In genomic region chr4:149347139-149347538, GRCh38 we compare ENCODE assay signal across 20 cellular contexts.
"Had no signal": no experiment of that assay in that cellular context is flagged by ENCODE, and none has a peak within 500 bp of the region (broad histone marks: within the 10 kb centered on the region; RNA-seq: fewer than 3 reads in every experiment).

No MANE protein-coding gene starts in this region.

- H3K4me1 Mint-ChIP-seq: activated naive CD4-positive, alpha-beta T cell treated with anti-CD3 and anti-CD28 coated beads, Interleukin-2, amount 10 ng/mL, durations not matched to agents 7 days and 5 days; activated T-helper 17 cell treated with anti-CD3 and anti-CD28 coated beads, Interleukin-2, amount 50 U/mL, for 72 hours; central memory CD8-positive, alpha-beta T cell; neural crest cell had no signal

- H3K4me2 ChIP-seq: smooth muscle cell had no signal

- H3K36me3 Mint-ChIP-seq: activated naive CD4-positive, alpha-beta T cell treated with anti-CD3 and anti-CD28 coated beads, Interleukin-2, amount 10 ng/mL, durations not matched to agents 7 days and 5 days had no signal

- H3K27ac Mint-ChIP-seq: activated naive CD4-positive, alpha-beta T cell treated with anti-CD3 and anti-CD28 coated beads, Interleukin-2, amount 10 ng/mL, durations not matched to agents 7 days and 5 days; activated T-helper 17 cell treated with anti-CD3 and anti-CD28 coated beads, Interleukin-2, amount 50 U/mL, for 72 hours had no signal

- H3K27me3 ChIP-seq: transverse colon, vagina had no signal

- H3K27ac ChIP-seq: prostate gland, transverse colon, vagina had no signal

- H3K27me3 Mint-ChIP-seq: activated naive CD4-positive, alpha-beta T cell treated with anti-CD3 and anti-CD28 coated beads, Interleukin-2, amount 10 ng/mL, durations not matched to agents 7 days and 5 days; activated T-helper 17 cell treated with anti-CD3 and anti-CD28 coated beads, Interleukin-2, amount 50 U/mL, for 72 hours; central memory CD8-positive, alpha-beta T cell had no signal

- DNase-seq: activated CD4-positive, alpha-beta T cell treated with anti-CD3 and anti-CD28 coated beads, Interleukin-2, amount 50 U/mL, for 4 hours; activated CD4-positive, CD25-positive, alpha-beta regulatory T cell treated with anti-CD3 and anti-CD28 coated beads, Interleukin-2, amount 50 U/mL, for 72 hours; activated naive CD4-positive, alpha-beta T cell treated with anti-CD3 and anti-CD28 coated beads, Interleukin-2, amount 10 ng/mL, durations not matched to agents 7 days and 5 days; cortex of kidney; effector CD4-positive, alpha-beta T cell; midbrain; right cardiac atrium; stimulated activated CD4-positive, alpha-beta T cell treated with anti-CD3 and anti-CD28 coated beads, Interleukin-4, amount 100 ng/mL, for 4 hours; stimulated activated naive CD8-positive, alpha-beta T cell treated with anti-CD3 and anti-CD28 coated beads, Interleukin-15, Interleukin-2, amounts not matched to agents 100 U/mL and 50 U/mL, for 24 hours; T-helper 9 cell; transverse colon had no signal

- H3K36me3 ChIP-seq: prostate gland, transverse colon, vagina had no signal

- FAIRE-seq: endothelial cell of umbilical vein, islet of Langerhans had no signal

- H3K9me3 Mint-ChIP-seq: activated naive CD4-positive, alpha-beta T cell treated with anti-CD3 and anti-CD28 coated beads, Interleukin-2, amount 10 ng/mL, durations not matched to agents 7 days and 5 days; activated T-helper 17 cell treated with anti-CD3 and anti-CD28 coated beads, Interleukin-2, amount 50 U/mL, for 72 hours; neural crest cell had no signal

- H3K4me3 Mint-ChIP-seq: activated naive CD4-positive, alpha-beta T cell treated with anti-CD3 and anti-CD28 coated beads, Interleukin-2, amount 10 ng/mL, durations not matched to agents 7 days and 5 days; activated T-helper 17 cell treated with anti-CD3 and anti-CD28 coated beads, Interleukin-2, amount 50 U/mL, for 72 hours; central memory CD8-positive, alpha-beta T cell; neural crest cell had no signal

- ATAC-seq: activated T-helper 17 cell treated with anti-CD3 and anti-CD28 coated beads, Interleukin-2, amount 50 U/mL, for 72 hours; right cardiac atrium; stimulated activated naive CD8-positive, alpha-beta T cell treated with anti-CD3 and anti-CD28 coated beads, Interleukin-15, Interleukin-2, amounts not matched to agents 100 U/mL and 50 U/mL, for 24 hours had no signal

- H3K9me3 ChIP-seq: prostate gland, transverse colon, vagina had no signal

- H3K4me3 ChIP-seq: lung, prostate gland, smooth muscle cell, transverse colon, vagina had no signal

- H3K4me1 ChIP-seq: prostate gland, transverse colon, vagina had no signal
